1 cellular context compared by ENCODE assay signal in the genomic region with DNA sequence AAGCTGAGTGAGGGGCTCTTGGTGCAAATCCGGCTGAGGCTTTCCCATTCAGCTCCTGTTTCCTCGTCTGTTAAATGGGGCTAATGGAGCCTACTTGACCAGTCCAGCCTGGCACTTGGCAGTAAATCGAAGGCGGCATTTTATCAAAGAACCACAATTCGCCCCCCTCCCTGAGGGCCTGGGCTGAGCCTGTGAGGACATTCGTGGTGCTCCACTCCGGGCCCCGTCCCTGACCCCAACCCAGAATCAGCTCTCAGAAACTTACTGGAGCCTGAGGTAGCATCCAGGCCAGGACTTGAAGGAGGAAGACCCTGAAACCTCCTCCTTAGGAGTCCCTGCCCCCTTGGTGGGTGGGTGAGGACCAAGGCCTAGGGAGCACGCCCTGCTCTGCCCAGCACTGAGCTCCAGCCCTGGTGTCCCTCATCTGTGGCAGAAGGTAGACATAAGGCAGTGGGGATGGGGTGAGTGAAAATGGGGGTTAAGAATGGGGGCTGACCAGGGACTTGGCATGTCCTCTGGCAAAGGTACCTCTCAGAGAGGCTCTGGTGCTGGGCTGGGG.
TF ChIP-seq lines count a peak whose summit lies in the region.

No MANE protein-coding gene starts in this region.

TF ChIP-seq in IMR-90, 13 proteins besides CTCF, POLR2A, EP300 and RAD21:
- no peak for TF ChIP-seq FOS (IDR thresholded peaks at IDR 0.05; ENCODE audit: low read depth, low read length)
- TF ChIP-seq, protein P1, sequence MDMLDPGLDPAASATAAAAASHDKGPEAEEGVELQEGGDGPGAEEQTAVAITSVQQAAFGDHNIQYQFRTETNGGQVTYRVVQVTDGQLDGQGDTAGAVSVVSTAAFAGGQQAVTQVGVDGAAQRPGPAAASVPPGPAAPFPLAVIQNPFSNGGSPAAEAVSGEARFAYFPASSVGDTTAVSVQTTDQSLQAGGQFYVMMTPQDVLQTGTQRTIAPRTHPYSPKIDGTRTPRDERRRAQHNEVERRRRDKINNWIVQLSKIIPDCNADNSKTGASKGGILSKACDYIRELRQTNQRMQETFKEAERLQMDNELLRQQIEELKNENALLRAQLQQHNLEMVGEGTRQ (IDR thresholded peaks at IDR 0.05; ENCODE audit: low read depth, low read length), result no peak
- no peak for TF ChIP-seq MAFK (IDR thresholded peaks at IDR 0.05; ENCODE audit: low read depth, low read length)
- TF ChIP-seq NFE2L2 (IDR thresholded peaks at IDR 0.05; ENCODE audit: low read depth, low read length), result no peak
- no peak for TF ChIP-seq MAZ (IDR thresholded peaks at IDR 0.05; ENCODE audit: borderline replicate concordance, low read depth, low read length)
- no peak for TF ChIP-seq MXI1 (IDR thresholded peaks at IDR 0.05; ENCODE audit: borderline replicate concordance, low read depth, low read length)
- TF ChIP-seq, protein P2, sequence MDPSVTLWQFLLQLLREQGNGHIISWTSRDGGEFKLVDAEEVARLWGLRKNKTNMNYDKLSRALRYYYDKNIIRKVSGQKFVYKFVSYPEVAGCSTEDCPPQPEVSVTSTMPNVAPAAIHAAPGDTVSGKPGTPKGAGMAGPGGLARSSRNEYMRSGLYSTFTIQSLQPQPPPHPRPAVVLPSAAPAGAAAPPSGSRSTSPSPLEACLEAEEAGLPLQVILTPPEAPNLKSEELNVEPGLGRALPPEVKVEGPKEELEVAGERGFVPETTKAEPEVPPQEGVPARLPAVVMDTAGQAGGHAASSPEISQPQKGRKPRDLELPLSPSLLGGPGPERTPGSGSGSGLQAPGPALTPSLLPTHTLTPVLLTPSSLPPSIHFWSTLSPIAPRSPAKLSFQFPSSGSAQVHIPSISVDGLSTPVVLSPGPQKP (IDR thresholded peaks at IDR 0.05; ENCODE audit: borderline replicate concordance, low read depth, low read length), result no peak
- no peak for TF ChIP-seq RCOR1 (IDR thresholded peaks at IDR 0.05; ENCODE audit: insufficient replicate concordance, low read length)
- TF ChIP-seq CEBPB (IDR thresholded peaks at IDR 0.05; ENCODE audit: low read depth, low read length), result no peak
- TF ChIP-seq BHLHE40 (IDR thresholded peaks at IDR 0.05; ENCODE audit: low read depth, low read length), result no peak
- no peak for TF ChIP-seq SMC3 (IDR thresholded peaks at IDR 0.05; ENCODE audit: low read depth, low read length)
- TF ChIP-seq CHD1 (IDR thresholded peaks at IDR 0.05; ENCODE audit: low read depth, low read length), result no peak
- TF ChIP-seq RFX5 (IDR thresholded peaks at IDR 0.05; ENCODE audit: low read depth, low read length), result no peak
